In genomic region chr3:196524527-196524926, GRCh38 we compare ENCODE assay signal across 1 cellular context.
TF ChIP-seq lines count a peak whose summit lies in the region.

No MANE protein-coding gene starts in this region.

TF ChIP-seq in HCT116, 20 proteins besides CTCF, POLR2A, EP300 and RAD21 (continued from another document):
- TF ChIP-seq FOSL1 (IDR thresholded peaks at IDR 0.05; ENCODE audit: low read depth) (no peak), EZH2 (IDR thresholded peaks at IDR 0.05) (no peak), POLR2AphosphoS5 (IDR thresholded peaks at IDR 0.05; ENCODE audit: low read depth, low read length) (no peak), SP1 (IDR thresholded peaks at IDR 0.05; ENCODE audit: low read depth) (no peak)
